Comparison of ENCODE assay signal across 34 cellular contexts in genomic region chr1:34236089-34236488, GRCh38. TPM values are rescaled to one million over a fixed set of nuclear protein-coding genes. Genes with fewer than 3 reads are reported as not detected.
"Had no signal": no experiment of that assay in that cellular context is flagged by ENCODE, and none has a peak within 500 bp of the region (broad histone marks: within the 10 kb centered on the region; RNA-seq: fewer than 3 reads in every experiment).

No MANE protein-coding gene starts in this region.

- H3K27ac Mint-ChIP-seq: activated B cell treated with CpG ODN at 0.5 μM for 24 hours; activated CD4-positive, alpha-beta T cell treated with anti-CD3 and anti-CD28 coated beads, Interleukin-2, amount 10 ng/mL, durations not matched to agents 7 days and 5 days; activated CD8-positive, alpha-beta T cell treated with anti-CD3 and anti-CD28 coated beads for 36 hours; activated naive CD4-positive, alpha-beta T cell treated with anti-CD3 and anti-CD28 coated beads for 36 hours; activated naive CD4-positive, alpha-beta T cell treated with anti-CD3 and anti-CD28 coated beads, Interleukin-2, amount 50 U/mL, for 24 hours; activated naive CD8-positive, alpha-beta T cell treated with anti-CD3 and anti-CD28 coated beads for 36 hours; activated naive CD8-positive, alpha-beta T cell treated with anti-CD3 and anti-CD28 coated beads, Interleukin-2, amount 50 U/mL, for 24 hours; activated T-helper 17 cell treated with anti-CD3 and anti-CD28 coated beads, Interleukin-2, amount 50 U/mL, for 72 hours; brain; T-helper 17 cell; T-helper 2 cell treated with Interferon-gamma antibody and Interleukin-4, amounts not matched to agents 5 μg/mL and 100 μg/mL, for 36 hours had no signal

- H3K4me3 Mint-ChIP-seq: activated B cell treated with CpG ODN at 0.5 μM for 24 hours; activated CD4-positive, alpha-beta T cell treated with anti-CD3 and anti-CD28 coated beads, Interleukin-2, amount 10 ng/mL, durations not matched to agents 7 days and 5 days; activated CD8-positive, alpha-beta T cell treated with anti-CD3 and anti-CD28 coated beads for 36 hours; activated naive CD4-positive, alpha-beta T cell treated with anti-CD3 and anti-CD28 coated beads for 36 hours; activated naive CD4-positive, alpha-beta T cell treated with anti-CD3 and anti-CD28 coated beads, Interleukin-2, amount 50 U/mL, for 24 hours; activated naive CD8-positive, alpha-beta T cell treated with anti-CD3 and anti-CD28 coated beads for 36 hours; activated naive CD8-positive, alpha-beta T cell treated with anti-CD3 and anti-CD28 coated beads, Interleukin-2, amount 50 U/mL, for 24 hours; activated T-cell treated with anti-CD3 and anti-CD28 coated beads, Interleukin-2, amount 50 U/mL, for 4 hours; activated T-helper 17 cell treated with anti-CD3 and anti-CD28 coated beads, Interleukin-2, amount 50 U/mL, for 72 hours; brain; T-helper 17 cell; T-helper 2 cell treated with Interferon-gamma antibody and Interleukin-4, amounts not matched to agents 5 μg/mL and 100 μg/mL, for 36 hours had no signal

- H3K4me1 Mint-ChIP-seq: activated B cell treated with CpG ODN at 0.5 μM for 24 hours; activated CD4-positive, alpha-beta T cell treated with anti-CD3 and anti-CD28 coated beads, Interleukin-2, amount 10 ng/mL, durations not matched to agents 7 days and 5 days; activated naive CD4-positive, alpha-beta T cell treated with anti-CD3 and anti-CD28 coated beads, Interleukin-2, amount 50 U/mL, for 24 hours; activated naive CD8-positive, alpha-beta T cell treated with anti-CD3 and anti-CD28 coated beads for 36 hours; activated naive CD8-positive, alpha-beta T cell treated with anti-CD3 and anti-CD28 coated beads, Interleukin-2, amount 50 U/mL, for 24 hours; activated T-helper 17 cell treated with anti-CD3 and anti-CD28 coated beads, Interleukin-2, amount 50 U/mL, for 72 hours; brain; T-helper 17 cell had no signal

- H3K4me1 ChIP-seq: adrenal gland, ascending aorta, breast epithelium, colonic mucosa, foreskin keratinocyte, gastrocnemius medialis, heart left ventricle had no signal

- H3K36me3 ChIP-seq: adrenal gland, ascending aorta, breast epithelium, cardiac muscle cell, colonic mucosa, gastrocnemius medialis, heart left ventricle, WERI-Rb-1 had no signal

- DNase-seq: activated B cell treated with CpG ODN at 0.5 μM for 24 hours; activated CD4-positive, alpha-beta T cell treated with anti-CD3 and anti-CD28 coated beads, Interleukin-2, amount 10 ng/mL, durations not matched to agents 7 days and 5 days; activated CD4-positive, alpha-beta T cell treated with anti-CD3 and anti-CD28 coated beads, Interleukin-2, amount 50 U/mL, for 4 hours; activated CD8-positive, alpha-beta memory T cell treated with anti-CD3 and anti-CD28 coated beads for 24 hours; activated CD8-positive, alpha-beta T cell treated with anti-CD3 and anti-CD28 coated beads for 36 hours; activated effector memory CD4-positive, alpha-beta T cell treated with anti-CD3 and anti-CD28 coated beads, Interleukin-2, amount 50 U/mL, for 16 hours; activated naive CD4-positive, alpha-beta T cell treated with anti-CD3 and anti-CD28 coated beads for 36 hours; activated naive CD8-positive, alpha-beta T cell treated with anti-CD3 and anti-CD28 coated beads for 36 hours; activated naive CD8-positive, alpha-beta T cell treated with anti-CD3 and anti-CD28 coated beads, Interleukin-2, amount 50 U/mL, for 24 hours; activated T-cell treated with anti-CD3 and anti-CD28 coated beads, Interleukin-2, amount 50 U/mL, for 4 hours; adrenal gland; amygdala; central memory CD4-positive, alpha-beta T cell; cerebellar nuclear complex; colonic mucosa; effector CD8-positive, alpha-beta T cell; foreskin keratinocyte; gastrocnemius medialis; glutamatergic neuron; heart left ventricle; T-helper 1 cell; T-helper 17 cell; WERI-Rb-1 had no signal

- H3K9me3 Mint-ChIP-seq: activated CD4-positive, alpha-beta T cell treated with anti-CD3 and anti-CD28 coated beads, Interleukin-2, amount 10 ng/mL, durations not matched to agents 7 days and 5 days; activated CD8-positive, alpha-beta T cell treated with anti-CD3 and anti-CD28 coated beads for 36 hours; activated T-cell treated with anti-CD3 and anti-CD28 coated beads, Interleukin-2, amount 50 U/mL, for 4 hours; activated T-helper 17 cell treated with anti-CD3 and anti-CD28 coated beads, Interleukin-2, amount 50 U/mL, for 72 hours; T-helper 2 cell treated with Interferon-gamma antibody and Interleukin-4, amounts not matched to agents 5 μg/mL and 100 μg/mL, for 36 hours had no signal

- H3K9me3 ChIP-seq: adrenal gland, ascending aorta, colonic mucosa, gastrocnemius medialis, heart left ventricle had no signal

- H3K27ac ChIP-seq: adrenal gland, ascending aorta, breast epithelium, cardiac muscle cell, colonic mucosa, foreskin keratinocyte, gastrocnemius medialis, heart left ventricle, WERI-Rb-1 had no signal

- H3K27me3 ChIP-seq: ascending aorta, cardiac muscle cell, colonic mucosa, gastrocnemius medialis had no signal

- H3K36me3 Mint-ChIP-seq: activated naive CD4-positive, alpha-beta T cell treated with anti-CD3 and anti-CD28 coated beads, Interleukin-2, amount 50 U/mL, for 24 hours; activated naive CD8-positive, alpha-beta T cell treated with anti-CD3 and anti-CD28 coated beads for 36 hours; brain had no signal

- H3K4me3 ChIP-seq: adrenal gland, ascending aorta, breast epithelium, cardiac muscle cell, colonic mucosa, gastrocnemius medialis, heart left ventricle had no signal

- H3K27me3 Mint-ChIP-seq: activated CD4-positive, alpha-beta T cell treated with anti-CD3 and anti-CD28 coated beads, Interleukin-2, amount 10 ng/mL, durations not matched to agents 7 days and 5 days; brain had no signal

- ATAC-seq: activated CD4-positive, CD25-positive, alpha-beta regulatory T cell treated with anti-CD3 and anti-CD28 coated beads, Interleukin-2, amount 50 U/mL, for 24 hours; activated CD8-positive, alpha-beta T cell treated with anti-CD3 and anti-CD28 coated beads for 36 hours; activated naive CD8-positive, alpha-beta T cell treated with anti-CD3 and anti-CD28 coated beads, Interleukin-2, amount 50 U/mL, for 24 hours; activated T-cell treated with anti-CD3 and anti-CD28 coated beads, Interleukin-2, amount 50 U/mL, for 4 hours; activated T-helper 17 cell treated with anti-CD3 and anti-CD28 coated beads, Interleukin-2, amount 50 U/mL, for 72 hours; esophagus mucosa; foreskin keratinocyte; gastrocnemius medialis; heart left ventricle; T-helper 17 cell had no signal

RNA-seq across cellular contexts. Expression of gene C1orf94, which starts 59.4 kb away (rescaled TPM):
- total RNA-seq: activated B cell treated with CpG ODN at 0.5 μM for 24 hours; activated CD4-positive, alpha-beta T cell treated with anti-CD3 and anti-CD28 coated beads, Interleukin-2, amount 10 ng/mL, durations not matched to agents 7 days and 5 days; activated CD8-positive, alpha-beta T cell treated with anti-CD3 and anti-CD28 coated beads for 36 hours; activated naive CD4-positive, alpha-beta T cell treated with anti-CD3 and anti-CD28 coated beads for 36 hours; activated naive CD8-positive, alpha-beta T cell treated with anti-CD3 and anti-CD28 coated beads for 36 hours; activated T-cell treated with anti-CD3 and anti-CD28 coated beads, Interleukin-2, amount 50 U/mL, for 4 hours; activated T-helper 17 cell treated with anti-CD3 and anti-CD28 coated beads, Interleukin-2, amount 50 U/mL, for 72 hours; ascending aorta; breast epithelium; cardiac muscle cell; colonic mucosa; dermis microvascular lymphatic vessel endothelial cell; epithelial cell of proximal tubule; esophagus mucosa; foreskin keratinocyte; gastrocnemius medialis; heart left ventricle; T-helper 17 cell had no signal
- polyA plus RNA-seq: cardiac muscle cell, foreskin keratinocyte, heart left ventricle had no signal
